9 cellular contexts compared by ENCODE assay signal in genomic region chr5:179621551-179621971, GRCh38. TPM values are rescaled to one million over a fixed set of nuclear protein-coding genes. Genes with fewer than 3 reads are reported as not detected.
A peak's percentile ranks its signal among the peaks of the same experiment; 100 is the strongest.
DNase-seq lines count a peak whose midpoint lies in the region; ATAC-seq and TF ChIP-seq lines count a peak whose summit lies in the region.
"Had no signal": no experiment of that assay in that cellular context is flagged by ENCODE, and none has a peak within 500 bp of the region (broad histone marks: within the 10 kb centered on the region; RNA-seq: fewer than 3 reads in every experiment).

No MANE protein-coding gene starts in this region.

- BruUV-seq in mammary epithelial cell (replicated peaks; lab: Mats Ljungman, UMichigan): TSS peak; percentile 14

- H3K4me3 ChIP-seq in HUES48 (ENCODE audit: low read depth, low read length) (peak overlapping the region; percentile 94), mammary epithelial cell (replicated peaks in 1 of 3; ENCODE audit: insufficient read depth in 1 of 3, low read depth in 2 of 3, low read length in 3 of 3) (peak overlapping the region; percentile 55 to 89 (median 75)), mucosa of rectum (ENCODE audit: low read length in 2 of 2) (peak overlapping the region; percentile 69 to 70), body of pancreas (peak overlapping the region in 1 of 2 donors; percentile 90)

- peak overlapping the region; percentile 70 for H3K9ac ChIP-seq in HUES48 (ENCODE audit: low read depth, low read length)
- peak overlapping the region; percentile 76 for H3K9ac ChIP-seq in mammary epithelial cell (ENCODE audit: insufficient read depth, low read length)
- H3K9ac ChIP-seq in mucosa of rectum (ENCODE audit: low read depth in 1 of 2, low read length in 2 of 2): peak overlapping the region; percentile 27 to 72

- 0% methylated on average over 5 of the region's 9 CpGs for WGBS in mammary epithelial cell (ENCODE audit: low coverage, missing lambda C conversion rate)
- WGBS in body of pancreas, 2 donors: 3 to 7% methylated on average over 9 of the region's 9 CpGs

- intact Hi-C loops in mammary epithelial cell (cut with micrococcal nuclease): loop anchor here (5.0 kb wide), 1 partner anchor 176 kb away; no protein-coding TSS in a partner anchor
- intact Hi-C loops in body of pancreas (cut with DNase I): no loop called here

- no peaks in the 10 kb centered on the region for H3K27me3 ChIP-seq in HUES48 (ENCODE audit: control insufficient read depth, insufficient read depth, low read length)
- H3K27me3 ChIP-seq in mammary epithelial cell (ENCODE audit: insufficient read depth, low read length): no peaks in the 10 kb centered on the region
- H3K27me3 ChIP-seq in mucosa of rectum (ENCODE audit: control insufficient read depth in 2 of 2, insufficient read depth in 2 of 2, low read length in 2 of 2): no peaks in the 10 kb centered on the region
- H3K27me3 ChIP-seq in body of pancreas: no peaks in the 10 kb centered on the region

- no peak for TF ChIP-seq POLR2A in body of pancreas (IDR thresholded peaks at IDR 0.05)

- no peaks in the 10 kb centered on the region for H3K9me3 ChIP-seq in HUES48 (ENCODE audit: control insufficient read depth, insufficient read depth, low read length)
- H3K9me3 ChIP-seq in mammary epithelial cell (replicated peaks; ENCODE audit: insufficient read depth, low read length): no peaks in the 10 kb centered on the region
- H3K9me3 ChIP-seq in mucosa of rectum (ENCODE audit: control insufficient read depth in 2 of 2, low read length in 2 of 2): no peaks in the 10 kb centered on the region
- H3K9me3 ChIP-seq in body of pancreas: no peaks in the 10 kb centered on the region

- H4K20me1 ChIP-seq in mammary epithelial cell (ENCODE audit: insufficient read depth, low read length): peaks cover 42% of the 10 kb centered on the region

- in situ Hi-C loops in mammary epithelial cell (cut with MboI; ENCODE audit: low sequenced_read_pairs in 2 of 2): no loop called here

- H3K4me2 ChIP-seq in mammary epithelial cell (ENCODE audit: insufficient read depth, low read depth, low read length): peak overlapping the region; percentile 88

- dilution Hi-C loops in mammary epithelial cell (cut with HindIII; ENCODE audit: low sequenced_read_pairs): no loop called here

- peaks cover 61% of the 10 kb centered on the region for H3K36me3 ChIP-seq in HUES48 (ENCODE audit: control insufficient read depth, insufficient read depth, low read length)
- H3K36me3 ChIP-seq in mammary epithelial cell (ENCODE audit: insufficient read depth, low read length): peaks cover 44% of the 10 kb centered on the region
- H3K36me3 ChIP-seq in mucosa of rectum (ENCODE audit: control insufficient read depth in 2 of 2, insufficient read depth in 2 of 2, low read length in 2 of 2): peaks cover 49 to 51% of the 10 kb centered on the region in 2 donors
- peaks cover 9 to 23% of the 10 kb centered on the region in 2 donors for H3K36me3 ChIP-seq in body of pancreas (replicated peaks in 1 of 2; ENCODE audit: insufficient read depth in 1 of 2, low read depth in 2 of 2)

- peaks cover 71% of the 10 kb centered on the region for H3K79me2 ChIP-seq in mammary epithelial cell (ENCODE audit: insufficient read depth, low read length)

- DNase-seq in mammary epithelial cell (no peak), body of pancreas (no peak), OCI-M1 (lab: John Stamatoyannopoulos, UW) (no peak), AML-193 (lab: John Stamatoyannopoulos, UW) (no peak)
- no peak for DNase-seq in central memory CD4-positive, alpha-beta T cell

- no peak for TF ChIP-seq CTCF in 22Rv1 (IDR thresholded peaks at IDR 0.05)
- TF ChIP-seq CTCF in mammary epithelial cell (conservative IDR thresholded peaks at IDR 0.05 in 1 of 2, IDR thresholded peaks at IDR 0.05 in 1 of 2; ENCODE audit: extremely low read depth in 1 of 2, insufficient read depth in 1 of 2, low read depth in 1 of 2, low read length in 2 of 2): no peak
- TF ChIP-seq CTCF in body of pancreas (IDR thresholded peaks at IDR 0.05): no peak

- H3K4me1 ChIP-seq in HUES48 (ENCODE audit: control insufficient read depth, insufficient read depth, low read length) (peaks cover 37% of the 10 kb centered on the region), mammary epithelial cell (ENCODE audit: insufficient read depth, low read length) (peaks cover 34% of the 10 kb centered on the region), mucosa of rectum (ENCODE audit: control insufficient read depth in 2 of 2, insufficient read depth in 2 of 2, low read length in 2 of 2) (peaks cover 35 to 36% of the 10 kb centered on the region in 2 donors), body of pancreas (peaks cover 59% of the 10 kb centered on the region)

- CTCF ChIA-PET in mammary epithelial cell (lab: Charles Lee; ENCODE audit: low non-redundant PET): no interaction called here

- H3K27ac ChIP-seq in 22Rv1 (peak overlapping the region; percentile 97), HUES48 (ENCODE audit: low read depth, low read length) (peak overlapping the region; percentile 8), mammary epithelial cell (ENCODE audit: insufficient read depth, low read depth, low read length) (peak overlapping the region; percentile 27), mucosa of rectum (ENCODE audit: low read depth in 2 of 2, low read length in 2 of 2) (peak overlapping the region in 1 of 2 donors; percentile 68), body of pancreas (peak overlapping the region in 2 of 4 donors; percentile 9 to 98)

- no peak overlapping the region for H2AFZ ChIP-seq in mammary epithelial cell (ENCODE audit: low read depth, low read length)

- ATAC-seq in body of pancreas: no peak

RNA-seq across cellular contexts. Expression of gene HNRNPH1, which starts 1.9 kb away (rescaled TPM):
- total RNA-seq in mammary epithelial cell: 100 to 1,000 TPM; 276 to 481 TPM
- 130 TPM for polyA plus RNA-seq in mammary epithelial cell
- polyA minus RNA-seq in mammary epithelial cell: 289 TPM
- 100 to 1,000 TPM; 335 to 732 TPM for total RNA-seq in body of pancreas

RNA-seq across cellular contexts. Expression of gene CBY3, which starts 59.3 kb away (rescaled TPM):
- total RNA-seq in mammary epithelial cell (under 1 TPM in 1 of 2 donors, not detected in 1; 0.33 TPM), body of pancreas (not detected)
- not detected for polyA plus RNA-seq in mammary epithelial cell
- not detected for polyA minus RNA-seq in mammary epithelial cell
- total RNA-seq: SK-MEL-5 had no signal
